ENCODE assay signal across 11 cellular contexts in genomic region chr12:132194056-132194455, GRCh38. TPM values are rescaled to one million over a fixed set of nuclear protein-coding genes. Genes with fewer than 3 reads are reported as not detected.
DNase-seq lines count a peak whose midpoint lies in the region; ATAC-seq and TF ChIP-seq lines count a peak whose summit lies in the region.
"Had no signal": no experiment of that assay in that cellular context is flagged by ENCODE, and none has a peak within 500 bp of the region (broad histone marks: within the 10 kb centered on the region; RNA-seq: fewer than 3 reads in every experiment).

No MANE protein-coding gene starts in this region.

- no peak overlapping the region for H3K4me2 ChIP-seq in DOHH2 (ENCODE audit: low read length)
- H3K4me2 ChIP-seq in OCI-LY7 (ENCODE audit: low read length): no peak overlapping the region

- peak; percentile 15 for DNase-seq in OCI-LY7 (ENCODE audit: low spot score)
- DNase-seq in erythroblast (lab: John Stamatoyannopoulos, UW): peak; percentile 44 to 47
- no peak for DNase-seq in glomerular visceral epithelial cell (ENCODE audit: extremely low spot score)
- DNase-seq in activated effector memory CD4-positive, alpha-beta T cell treated with anti-CD3 and anti-CD28 coated beads, Interleukin-2, amount 50 U/mL, for 16 hours: no peak
- DNase-seq: Kasumi-1, NCI-H510A treated with DMSO at 0.1 percent for 48 hours had no signal

- H3K27ac ChIP-seq in 22Rv1 (no peak overlapping the region), DOHH2 (ENCODE audit: low read depth, low read length) (no peak overlapping the region), OCI-LY7 (ENCODE audit: low read depth, low read length, poor library complexity, severe bottlenecking) (no peak overlapping the region)

- H3K4me3 ChIP-seq in DOHH2 (ENCODE audit: low read length) (no peak overlapping the region), OCI-LY7 (ENCODE audit: low read depth, low read length, poor library complexity, severe bottlenecking) (no peak overlapping the region)

- H3K36me3 ChIP-seq in DOHH2 (ENCODE audit: control insufficient read depth, low read length): no peaks in the 10 kb centered on the region
- H3K36me3 ChIP-seq in OCI-LY7 (ENCODE audit: insufficient read depth, low read length): no peaks in the 10 kb centered on the region

- no peak for TF ChIP-seq POLR2A in erythroblast (IDR thresholded peaks at IDR 0.05; ENCODE audit: low read length)

- H3F3A ChIP-seq in DOHH2 (ENCODE audit: control insufficient read depth, insufficient read depth): no peaks in the 10 kb centered on the region

- H3K27me3 ChIP-seq in DOHH2 (ENCODE audit: control insufficient read depth, low read length): peaks cover 3% of the 10 kb centered on the region; the same call in 1 of the 2 replicates

- H3K9me2 ChIP-seq in DOHH2 (replicated peaks; ENCODE audit: control insufficient read depth, low read length): no peaks in the 10 kb centered on the region
- H3K9me2 ChIP-seq in OCI-LY7 (ENCODE audit: insufficient read depth, low read length): no peaks in the 10 kb centered on the region

- intact Hi-C loops in OCI-LY7 (cut with micrococcal nuclease; ENCODE audit: unreplicated experiment): no loop called here

- H3K9me3 ChIP-seq in DOHH2 (ENCODE audit: control insufficient read depth, insufficient read depth, low read length): peaks cover 14% of the 10 kb centered on the region; the same call in 1 of the 2 replicates
- H3K9me3 ChIP-seq in OCI-LY7 (ENCODE audit: low read length): no peaks in the 10 kb centered on the region

- H4K20me1 ChIP-seq in DOHH2 (ENCODE audit: control insufficient read depth, insufficient read depth, low read depth, low read length): no peaks in the 10 kb centered on the region
- H4K20me1 ChIP-seq in OCI-LY7 (ENCODE audit: insufficient read depth, low read length): no peaks in the 10 kb centered on the region

- H3K79me2 ChIP-seq in DOHH2 (ENCODE audit: control insufficient read depth, low read length) (no peaks in the 10 kb centered on the region), OCI-LY7 (ENCODE audit: insufficient read depth, low read depth, low read length) (no peaks in the 10 kb centered on the region)

- TF ChIP-seq CTCF in 22Rv1 (IDR thresholded peaks at IDR 0.05) (peak; percentile 75), DOHH2 (IDR thresholded peaks at IDR 0.05; ENCODE audit: low read depth, low read length, poor library complexity, severe bottlenecking) (peak; percentile 48), OCI-LY7 (conservative IDR thresholded peaks at IDR 0.05; ENCODE audit: low read length) (peak; percentile 52)

- ATAC-seq in HG02870 (IDR thresholded peaks at IDR 0.05; ENCODE audit: unreplicated experiment) (no peak), GM19023 (IDR thresholded peaks at IDR 0.05; ENCODE audit: unreplicated experiment) (no peak)
- ATAC-seq: sciatic nerve had no signal

- no peak overlapping the region for H2AFZ ChIP-seq in OCI-LY7 (ENCODE audit: low read length)

- CTCF ChIA-PET in OCI-LY7 (lab: Charles Lee; ENCODE audit: unreplicated experiment): no interaction called here

- peaks cover 14% of the 10 kb centered on the region for H3K4me1 ChIP-seq in DOHH2 (ENCODE audit: control insufficient read depth, low read length)
- no peaks in the 10 kb centered on the region for H3K4me1 ChIP-seq in OCI-LY7 (ENCODE audit: insufficient read depth, low read length, poor library complexity, severe bottlenecking)

- BruUV-seq in OCI-LY7 (replicated peaks; lab: Mats Ljungman, UMichigan): no TSS peak

- POLR2A ChIA-PET in OCI-LY7 (lab: Charles Lee): no interaction called here

RNA-seq across cellular contexts. Expression of gene NOC4L, which starts 49.8 kb away (rescaled TPM):
- 25.0 and 31.0 TPM in 2 replicates for total RNA-seq in OCI-LY7 (2014; rRNA removed; shearing (Covaris generic))
- total RNA-seq in OCI-LY7 (2022): 43.7 and 47.6 TPM in 2 replicates

RNA-seq across cellular contexts. Expression of gene DDX51, which starts 49.9 kb away (rescaled TPM):
- total RNA-seq in OCI-LY7 (2014; rRNA removed; shearing (Covaris generic)): 46.2 and 47.1 TPM in 2 replicates
- 63.1 and 63.5 TPM in 2 replicates for total RNA-seq in OCI-LY7 (2022)

Comparison
In these comparisons a context has a peak if more than half of its experiments do, and no peak if none do; other contexts are left out.
1. DNase-seq: peak in OCI-LY7 (single experiment) and erythroblast (2 of 2); none in glomerular visceral epithelial cell (single experiment) and activated effector memory CD4-positive, alpha-beta T cell treated with anti-CD3 and anti-CD28 coated beads, Interleukin-2, amount 50 U/mL, for 16 hours (single experiment).
2. Peak in every context shown above with its lines, with median percentiles within 50 percentile points of each other: CTCF ChIP-seq.